25 cellular contexts compared by ENCODE assay signal in genomic region chr10:19835952-19836351, GRCh38.
"Had no signal": no experiment of that assay in that cellular context is flagged by ENCODE, and none has a peak within 500 bp of the region (broad histone marks: within the 10 kb centered on the region; RNA-seq: fewer than 3 reads in every experiment).

No MANE protein-coding gene starts in this region.

- H3K27me3 Mint-ChIP-seq: IgD-negative memory B cell had no signal

- FAIRE-seq: HTR-8/SVneo, RCC 7860 had no signal

- H3K4me3 ChIP-seq: SJSA1, SK-N-MC had no signal

- H3K4me1 Mint-ChIP-seq: IgD-negative memory B cell had no signal

- H3K36me3 ChIP-seq: SJSA1 had no signal

- H3K4me3 Mint-ChIP-seq: IgD-negative memory B cell had no signal

- H3K27ac Mint-ChIP-seq: IgD-negative memory B cell had no signal

- H3K9me3 ChIP-seq: SJSA1 had no signal

- H3K4me1 ChIP-seq: SJSA1 had no signal

- H3K36me3 Mint-ChIP-seq: IgD-negative memory B cell had no signal

- H3K27ac ChIP-seq: HL-60, SJSA1 had no signal

- DNase-seq: KBM-7, MV-4-11, NCI-H1048, NCI-H1105, NCI-H1417, NCI-H146, NCI-H187, NCI-H2029, NCI-H2081 treated with DMSO at 0.1 percent for 48 hours, NCI-H2171, NCI-H226, NCI-H446, NCI-H510A, NCI-H524 treated with DMSO at 0.1 percent for 48 hours, NCI-H69, NCI-H774, Right ventricle myocardium superior, RPMI8226, SIG-M5 had no signal

- H3K27me3 ChIP-seq: SJSA1 had no signal
